ENCODE assay signal across 28 cellular contexts in genomic region chr13:79119578-79120107, GRCh38.
"Had no signal": no experiment of that assay in that cellular context is flagged by ENCODE, and none has a peak within 500 bp of the region (broad histone marks: within the 10 kb centered on the region; RNA-seq: fewer than 3 reads in every experiment).

No MANE protein-coding gene starts in this region.

- H2AFZ ChIP-seq: parathyroid adenoma had no signal

- H3K27ac ChIP-seq: heart left ventricle, left ventricle myocardium inferior, neutrophil, parathyroid adenoma, right atrium auricular region, suprapubic skin, thoracic aorta, tibial artery, upper lobe of right lung, uterus had no signal

- H3K4me3 ChIP-seq: heart left ventricle, left ventricle myocardium inferior, right atrium auricular region, suprapubic skin, thoracic aorta, tibial artery, upper lobe of right lung, uterus had no signal

- H3K4me3 Mint-ChIP-seq: immature natural killer cell; naive thymus-derived CD8-positive, alpha-beta T cell; nephron; neural crest cell; stimulated activated memory B cell treated with anti-CD40 and anti-IgM and Interleukin-4, amounts not matched to agents 10 μg/mL and 1 μg/mL and 100 μg/mL, for 72 hours had no signal

- ATAC-seq: heart left ventricle; naive thymus-derived CD8-positive, alpha-beta T cell; sciatic nerve; stimulated activated memory B cell treated with anti-CD40 and anti-IgM and Interleukin-4, amounts not matched to agents 10 μg/mL and 1 μg/mL and 100 μg/mL, for 72 hours; upper lobe of right lung had no signal

- H3K9ac ChIP-seq: parathyroid adenoma had no signal

- DNase-seq: glutamatergic neuron; heart left ventricle; immature natural killer cell; left ventricle myocardium inferior; mammary epithelial cell; mesenchymal stem cell; naive thymus-derived CD8-positive, alpha-beta T cell; occipital lobe; small intestine; stimulated activated CD4-positive, alpha-beta T cell treated with anti-CD3 and anti-CD28 coated beads, Interleukin-1b, Interleukin-23, amount 100 ng/mL, for 48 hours; stimulated activated CD4-positive, alpha-beta T cell treated with anti-CD3 and anti-CD28 coated beads, Interleukin-2, amount 100 ng/mL, for 48 hours; stimulated activated CD4-positive, alpha-beta T cell treated with anti-CD3 and anti-CD28 coated beads, Interleukin-4, amount 100 ng/mL, for 4 hours; stimulated activated CD8-positive, alpha-beta memory T cell treated with anti-CD3 and anti-CD28 coated beads, Interleukin-4, amount 100 ng/mL, for 48 hours; stimulated activated naive CD4-positive, alpha-beta T cell treated with Interleukin-2 at 50 U/mL for 16 hours; tibial artery; trophoblast cell; upper lobe of right lung; uterus had no signal

- H3K4me1 ChIP-seq: heart left ventricle, left ventricle myocardium inferior, parathyroid adenoma, right atrium auricular region, suprapubic skin, tibial artery, upper lobe of right lung, uterus had no signal

- H3K4me1 Mint-ChIP-seq: immature natural killer cell; naive thymus-derived CD8-positive, alpha-beta T cell; nephron; neural crest cell had no signal

- H3K9me3 Mint-ChIP-seq: neural crest cell; stimulated activated memory B cell treated with anti-CD40 and anti-IgM and Interleukin-4, amounts not matched to agents 10 μg/mL and 1 μg/mL and 100 μg/mL, for 72 hours had no signal

- H3K27ac Mint-ChIP-seq: immature natural killer cell; naive thymus-derived CD8-positive, alpha-beta T cell; nephron; progenitor cell of endocrine pancreas; stimulated activated memory B cell treated with anti-CD40 and anti-IgM and Interleukin-4, amounts not matched to agents 10 μg/mL and 1 μg/mL and 100 μg/mL, for 72 hours had no signal

- H3K27me3 ChIP-seq: heart left ventricle, neutrophil, right atrium auricular region, suprapubic skin, tibial artery, upper lobe of right lung, uterus had no signal

- H3K36me3 ChIP-seq: heart left ventricle, left ventricle myocardium inferior, neutrophil, right atrium auricular region, suprapubic skin, thoracic aorta, tibial artery, upper lobe of right lung had no signal

- H3K9me3 ChIP-seq: left ventricle myocardium inferior, neutrophil, right atrium auricular region, suprapubic skin, thoracic aorta, tibial artery, upper lobe of right lung, uterus had no signal

- H3K27me3 Mint-ChIP-seq: progenitor cell of endocrine pancreas; stimulated activated memory B cell treated with anti-CD40 and anti-IgM and Interleukin-4, amounts not matched to agents 10 μg/mL and 1 μg/mL and 100 μg/mL, for 72 hours had no signal
